ENCODE assay signal across 1 cellular context in the genomic region with DNA sequence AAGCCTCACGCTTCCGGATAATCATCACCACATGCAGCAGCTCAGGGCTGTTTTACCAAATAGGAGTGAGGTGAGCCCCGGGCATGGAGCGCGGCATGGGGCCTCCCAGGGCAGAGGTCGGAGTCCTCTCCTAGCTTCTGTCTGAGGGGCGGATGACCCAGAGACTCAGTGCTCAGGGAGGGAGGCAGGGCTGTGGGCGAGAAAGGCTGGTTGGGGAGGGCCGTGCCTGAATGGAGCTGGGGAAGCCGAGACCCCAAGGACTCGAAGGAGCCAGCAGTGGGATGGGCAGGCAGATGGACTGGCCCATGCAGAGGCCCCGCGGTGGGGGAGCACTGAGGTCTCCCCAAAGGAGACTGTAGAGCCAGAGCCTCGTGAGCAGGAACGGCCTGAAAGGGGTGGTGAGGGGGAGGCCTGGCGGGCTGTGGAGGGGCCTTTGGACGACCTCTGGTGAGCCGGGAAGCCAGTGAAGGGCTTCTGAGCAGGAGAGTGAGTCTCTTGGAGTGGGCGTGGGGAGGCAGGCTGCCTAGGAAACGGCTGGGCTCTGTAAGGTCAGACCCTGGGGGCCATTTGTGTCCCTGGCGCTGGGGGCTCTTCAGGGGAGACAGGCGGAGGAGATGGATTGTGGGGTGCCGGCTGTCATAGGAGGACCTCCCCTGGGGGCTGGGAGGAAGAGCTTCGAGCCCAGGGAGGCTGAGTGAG.
TF ChIP-seq lines count a peak whose summit lies in the region.

No MANE protein-coding gene starts in this region.

TF ChIP-seq in HepG2, 621 proteins besides CTCF, POLR2A, EP300 and RAD21 (continued from another document and continues in another):
- no peak for TF ChIP-seq SRSF1 (optimal IDR thresholded peaks at IDR 0.05; ENCODE audit: low read depth, low read length)
- TF ChIP-seq, protein P1, sequence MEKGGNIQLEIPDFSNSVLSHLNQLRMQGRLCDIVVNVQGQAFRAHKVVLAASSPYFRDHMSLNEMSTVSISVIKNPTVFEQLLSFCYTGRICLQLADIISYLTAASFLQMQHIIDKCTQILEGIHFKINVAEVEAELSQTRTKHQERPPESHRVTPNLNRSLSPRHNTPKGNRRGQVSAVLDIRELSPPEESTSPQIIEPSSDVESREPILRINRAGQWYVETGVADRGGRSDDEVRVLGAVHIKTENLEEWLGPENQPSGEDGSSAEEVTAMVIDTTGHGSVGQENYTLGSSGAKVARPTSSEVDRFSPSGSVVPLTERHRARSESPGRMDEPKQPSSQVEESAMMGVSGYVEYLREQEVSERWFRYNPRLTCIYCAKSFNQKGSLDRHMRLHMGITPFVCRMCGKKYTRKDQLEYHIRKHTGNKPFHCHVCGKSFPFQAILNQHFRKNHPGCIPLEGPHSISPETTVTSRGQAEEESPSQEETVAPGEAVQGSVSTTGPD (CRISPR knock-in tag; IDR thresholded peaks at IDR 0.05): no peak
- TF ChIP-seq FOXO1 (CRISPR knock-in tag; IDR thresholded peaks at IDR 0.05): peak; percentile 30; the same call in 1 of the 2 replicates
- no peak for TF ChIP-seq GATAD1 (CRISPR knock-in tag; IDR thresholded peaks at IDR 0.05)
- TF ChIP-seq, protein P2, sequence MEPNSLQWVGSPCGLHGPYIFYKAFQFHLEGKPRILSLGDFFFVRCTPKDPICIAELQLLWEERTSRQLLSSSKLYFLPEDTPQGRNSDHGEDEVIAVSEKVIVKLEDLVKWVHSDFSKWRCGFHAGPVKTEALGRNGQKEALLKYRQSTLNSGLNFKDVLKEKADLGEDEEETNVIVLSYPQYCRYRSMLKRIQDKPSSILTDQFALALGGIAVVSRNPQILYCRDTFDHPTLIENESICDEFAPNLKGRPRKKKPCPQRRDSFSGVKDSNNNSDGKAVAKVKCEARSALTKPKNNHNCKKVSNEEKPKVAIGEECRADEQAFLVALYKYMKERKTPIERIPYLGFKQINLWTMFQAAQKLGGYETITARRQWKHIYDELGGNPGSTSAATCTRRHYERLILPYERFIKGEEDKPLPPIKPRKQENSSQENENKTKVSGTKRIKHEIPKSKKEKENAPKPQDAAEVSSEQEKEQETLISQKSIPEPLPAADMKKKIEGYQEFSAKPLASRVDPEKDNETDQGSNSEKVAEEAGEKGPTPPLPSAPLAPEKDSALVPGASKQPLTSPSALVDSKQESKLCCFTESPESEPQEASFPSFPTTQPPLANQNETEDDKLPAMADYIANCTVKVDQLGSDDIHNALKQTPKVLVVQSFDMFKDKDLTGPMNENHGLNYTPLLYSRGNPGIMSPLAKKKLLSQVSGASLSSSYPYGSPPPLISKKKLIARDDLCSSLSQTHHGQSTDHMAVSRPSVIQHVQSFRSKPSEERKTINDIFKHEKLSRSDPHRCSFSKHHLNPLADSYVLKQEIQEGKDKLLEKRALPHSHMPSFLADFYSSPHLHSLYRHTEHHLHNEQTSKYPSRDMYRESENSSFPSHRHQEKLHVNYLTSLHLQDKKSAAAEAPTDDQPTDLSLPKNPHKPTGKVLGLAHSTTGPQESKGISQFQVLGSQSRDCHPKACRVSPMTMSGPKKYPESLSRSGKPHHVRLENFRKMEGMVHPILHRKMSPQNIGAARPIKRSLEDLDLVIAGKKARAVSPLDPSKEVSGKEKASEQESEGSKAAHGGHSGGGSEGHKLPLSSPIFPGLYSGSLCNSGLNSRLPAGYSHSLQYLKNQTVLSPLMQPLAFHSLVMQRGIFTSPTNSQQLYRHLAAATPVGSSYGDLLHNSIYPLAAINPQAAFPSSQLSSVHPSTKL (CRISPR knock-in tag; IDR thresholded peaks at IDR 0.05): peak; percentile 44
- TF ChIP-seq, protein P3, sequence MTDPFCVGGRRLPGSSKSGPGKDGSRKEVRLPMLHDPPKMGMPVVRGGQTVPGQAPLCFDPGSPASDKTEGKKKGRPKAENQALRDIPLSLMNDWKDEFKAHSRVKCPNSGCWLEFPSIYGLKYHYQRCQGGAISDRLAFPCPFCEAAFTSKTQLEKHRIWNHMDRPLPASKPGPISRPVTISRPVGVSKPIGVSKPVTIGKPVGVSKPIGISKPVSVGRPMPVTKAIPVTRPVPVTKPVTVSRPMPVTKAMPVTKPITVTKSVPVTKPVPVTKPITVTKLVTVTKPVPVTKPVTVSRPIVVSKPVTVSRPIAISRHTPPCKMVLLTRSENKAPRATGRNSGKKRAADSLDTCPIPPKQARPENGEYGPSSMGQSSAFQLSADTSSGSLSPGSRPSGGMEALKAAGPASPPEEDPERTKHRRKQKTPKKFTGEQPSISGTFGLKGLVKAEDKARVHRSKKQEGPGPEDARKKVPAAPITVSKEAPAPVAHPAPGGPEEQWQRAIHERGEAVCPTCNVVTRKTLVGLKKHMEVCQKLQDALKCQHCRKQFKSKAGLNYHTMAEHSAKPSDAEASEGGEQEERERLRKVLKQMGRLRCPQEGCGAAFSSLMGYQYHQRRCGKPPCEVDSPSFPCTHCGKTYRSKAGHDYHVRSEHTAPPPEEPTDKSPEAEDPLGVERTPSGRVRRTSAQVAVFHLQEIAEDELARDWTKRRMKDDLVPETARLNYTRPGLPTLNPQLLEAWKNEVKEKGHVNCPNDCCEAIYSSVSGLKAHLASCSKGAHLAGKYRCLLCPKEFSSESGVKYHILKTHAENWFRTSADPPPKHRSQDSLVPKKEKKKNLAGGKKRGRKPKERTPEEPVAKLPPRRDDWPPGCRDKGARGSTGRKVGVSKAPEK (CRISPR knock-in tag; IDR thresholded peaks at IDR 0.05; ENCODE audit: borderline replicate concordance): 0 out of 2 replicates have a peak, but pooled peaks have one; percentile 34
- TF ChIP-seq PHF21A (CRISPR knock-in tag; IDR thresholded peaks at IDR 0.05): peak; percentile 51; the same call in 1 of the 2 replicates
- TF ChIP-seq, protein P4, sequence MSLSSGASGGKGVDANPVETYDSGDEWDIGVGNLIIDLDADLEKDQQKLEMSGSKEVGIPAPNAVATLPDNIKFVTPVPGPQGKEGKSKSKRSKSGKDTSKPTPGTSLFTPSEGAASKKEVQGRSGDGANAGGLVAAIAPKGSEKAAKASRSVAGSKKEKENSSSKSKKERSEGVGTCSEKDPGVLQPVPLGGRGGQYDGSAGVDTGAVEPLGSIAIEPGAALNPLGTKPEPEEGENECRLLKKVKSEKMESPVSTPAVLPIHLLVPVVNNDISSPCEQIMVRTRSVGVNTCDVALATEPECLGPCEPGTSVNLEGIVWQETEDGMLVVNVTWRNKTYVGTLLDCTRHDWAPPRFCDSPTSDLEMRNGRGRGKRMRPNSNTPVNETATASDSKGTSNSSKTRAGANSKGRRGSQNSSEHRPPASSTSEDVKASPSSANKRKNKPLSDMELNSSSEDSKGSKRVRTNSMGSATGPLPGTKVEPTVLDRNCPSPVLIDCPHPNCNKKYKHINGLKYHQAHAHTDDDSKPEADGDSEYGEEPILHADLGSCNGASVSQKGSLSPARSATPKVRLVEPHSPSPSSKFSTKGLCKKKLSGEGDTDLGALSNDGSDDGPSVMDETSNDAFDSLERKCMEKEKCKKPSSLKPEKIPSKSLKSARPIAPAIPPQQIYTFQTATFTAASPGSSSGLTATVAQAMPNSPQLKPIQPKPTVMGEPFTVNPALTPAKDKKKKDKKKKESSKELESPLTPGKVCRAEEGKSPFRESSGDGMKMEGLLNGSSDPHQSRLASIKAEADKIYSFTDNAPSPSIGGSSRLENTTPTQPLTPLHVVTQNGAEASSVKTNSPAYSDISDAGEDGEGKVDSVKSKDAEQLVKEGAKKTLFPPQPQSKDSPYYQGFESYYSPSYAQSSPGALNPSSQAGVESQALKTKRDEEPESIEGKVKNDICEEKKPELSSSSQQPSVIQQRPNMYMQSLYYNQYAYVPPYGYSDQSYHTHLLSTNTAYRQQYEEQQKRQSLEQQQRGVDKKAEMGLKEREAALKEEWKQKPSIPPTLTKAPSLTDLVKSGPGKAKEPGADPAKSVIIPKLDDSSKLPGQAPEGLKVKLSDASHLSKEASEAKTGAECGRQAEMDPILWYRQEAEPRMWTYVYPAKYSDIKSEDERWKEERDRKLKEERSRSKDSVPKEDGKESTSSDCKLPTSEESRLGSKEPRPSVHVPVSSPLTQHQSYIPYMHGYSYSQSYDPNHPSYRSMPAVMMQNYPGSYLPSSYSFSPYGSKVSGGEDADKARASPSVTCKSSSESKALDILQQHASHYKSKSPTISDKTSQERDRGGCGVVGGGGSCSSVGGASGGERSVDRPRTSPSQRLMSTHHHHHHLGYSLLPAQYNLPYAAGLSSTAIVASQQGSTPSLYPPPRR (CRISPR knock-in tag; IDR thresholded peaks at IDR 0.05; ENCODE audit: borderline replicate concordance): peak; percentile 39; the same call in 1 of the 2 replicates
- TF ChIP-seq MXI1 (IDR thresholded peaks at IDR 0.05; ENCODE audit: borderline replicate concordance, low read depth, low read length): no peak
- TF ChIP-seq POGZ (CRISPR knock-in tag; IDR thresholded peaks at IDR 0.05): no peak; the same call in 1 of the 2 replicates
- 0 out of 2 replicates have a peak, but pooled peaks have one; percentile 20 for TF ChIP-seq SOX5 (CRISPR knock-in tag; IDR thresholded peaks at IDR 0.05; ENCODE audit: borderline replicate concordance)
- peak; percentile 47; the same call in 1 of the 2 replicates for TF ChIP-seq ELF3 (CRISPR knock-in tag; IDR thresholded peaks at IDR 0.05)
- TF ChIP-seq HNF4G (IDR thresholded peaks at IDR 0.05; ENCODE audit: borderline replicate concordance, low read depth, low read length): peak; percentile 79
- TF ChIP-seq HNF4G (CRISPR knock-in tag; IDR thresholded peaks at IDR 0.05; ENCODE audit: borderline replicate concordance, low read depth): peak; percentile 55; the same call in 1 of the 2 replicates
- TF ChIP-seq ZSCAN21 (CRISPR knock-in tag; IDR thresholded peaks at IDR 0.05; ENCODE audit: borderline replicate concordance): no peak
- peak; percentile 51 for TF ChIP-seq POLR2AphosphoS5 (IDR thresholded peaks at IDR 0.05; ENCODE audit: low read depth, low read length)
- TF ChIP-seq SMAD1 (CRISPR knock-in tag; IDR thresholded peaks at IDR 0.05; ENCODE audit: borderline replicate concordance, low read depth): 0 out of 2 replicates have a peak, but pooled peaks have one; percentile 20
- no peak for TF ChIP-seq FOXK2 (IDR thresholded peaks at IDR 0.05)
- TF ChIP-seq ZNF616 (CRISPR knock-in tag; IDR thresholded peaks at IDR 0.05; ENCODE audit: low read depth): 0 out of 2 replicates have a peak, but pooled peaks have one; percentile 17
- TF ChIP-seq ESRRA (CRISPR knock-in tag; IDR thresholded peaks at IDR 0.05; ENCODE audit: low read depth): no peak
- no peak for TF ChIP-seq ZNF615 (CRISPR knock-in tag; IDR thresholded peaks at IDR 0.05; ENCODE audit: borderline replicate concordance)
- TF ChIP-seq ELF4 (CRISPR knock-in tag; IDR thresholded peaks at IDR 0.05; ENCODE audit: borderline replicate concordance): no peak
- TF ChIP-seq, protein P5, sequence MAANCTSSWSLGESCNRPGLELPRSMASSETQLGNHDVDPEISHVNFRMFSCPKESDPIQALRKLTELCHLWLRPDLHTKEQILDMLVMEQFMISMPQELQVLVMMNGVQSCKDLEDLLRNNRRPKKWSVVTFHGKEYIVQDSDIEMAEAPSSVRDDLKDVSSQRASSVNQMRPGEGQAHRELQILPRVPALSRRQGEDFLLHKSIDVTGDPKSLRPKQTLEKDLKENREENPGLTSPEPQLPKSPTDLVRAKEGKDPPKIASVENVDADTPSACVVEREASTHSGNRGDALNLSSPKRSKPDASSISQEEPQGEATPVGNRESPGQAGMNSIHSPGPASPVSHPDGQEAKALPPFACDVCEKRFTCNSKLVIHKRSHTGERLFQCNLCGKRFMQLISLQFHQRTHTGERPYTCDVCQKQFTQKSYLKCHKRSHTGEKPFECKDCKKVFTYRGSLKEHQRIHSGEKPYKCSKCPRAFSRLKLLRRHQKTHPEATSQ (CRISPR knock-in tag; IDR thresholded peaks at IDR 0.05; ENCODE audit: borderline replicate concordance): peak; percentile 47; the same call in 1 of the 2 replicates
- TF ChIP-seq RAD51 (IDR thresholded peaks at IDR 0.05; ENCODE audit: borderline replicate concordance): no peak
- no peak for TF ChIP-seq MED13 (CRISPR knock-in tag; IDR thresholded peaks at IDR 0.05)
- TF ChIP-seq NR2F2 (IDR thresholded peaks at IDR 0.05; ENCODE audit: borderline replicate concordance, low read depth): no peak
- TF ChIP-seq, protein P6, sequence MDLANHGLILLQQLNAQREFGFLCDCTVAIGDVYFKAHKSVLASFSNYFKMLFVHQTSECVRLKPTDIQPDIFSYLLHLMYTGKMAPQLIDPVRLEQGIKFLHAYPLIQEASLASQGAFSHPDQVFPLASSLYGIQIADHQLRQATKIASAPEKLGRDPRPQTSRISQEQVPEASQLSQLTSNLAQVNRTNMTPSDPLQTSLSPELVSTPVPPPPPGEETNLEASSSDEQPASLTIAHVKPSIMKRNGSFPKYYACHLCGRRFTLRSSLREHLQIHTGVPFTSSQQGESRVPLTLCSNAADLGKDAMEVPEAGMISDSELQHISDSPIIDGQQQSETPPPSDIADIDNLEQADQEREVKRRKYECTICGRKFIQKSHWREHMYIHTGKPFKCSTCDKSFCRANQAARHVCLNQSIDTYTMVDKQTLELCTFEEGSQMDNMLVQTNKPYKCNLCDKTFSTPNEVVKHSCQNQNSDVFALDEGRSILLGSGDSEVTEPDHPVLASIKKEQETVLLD (CRISPR knock-in tag; IDR thresholded peaks at IDR 0.05; ENCODE audit: low read depth): 0 out of 2 replicates have a peak, but pooled peaks have one; percentile 16
- no peak for TF ChIP-seq CEBPG (CRISPR knock-in tag; IDR thresholded peaks at IDR 0.05)
- no peak for TF ChIP-seq LCORL (IDR thresholded peaks at IDR 0.05)
- TF ChIP-seq LCORL (CRISPR knock-in tag; IDR thresholded peaks at IDR 0.05): peak; percentile 76; the same call in 1 of the 2 replicates
- TF ChIP-seq, protein P7, sequence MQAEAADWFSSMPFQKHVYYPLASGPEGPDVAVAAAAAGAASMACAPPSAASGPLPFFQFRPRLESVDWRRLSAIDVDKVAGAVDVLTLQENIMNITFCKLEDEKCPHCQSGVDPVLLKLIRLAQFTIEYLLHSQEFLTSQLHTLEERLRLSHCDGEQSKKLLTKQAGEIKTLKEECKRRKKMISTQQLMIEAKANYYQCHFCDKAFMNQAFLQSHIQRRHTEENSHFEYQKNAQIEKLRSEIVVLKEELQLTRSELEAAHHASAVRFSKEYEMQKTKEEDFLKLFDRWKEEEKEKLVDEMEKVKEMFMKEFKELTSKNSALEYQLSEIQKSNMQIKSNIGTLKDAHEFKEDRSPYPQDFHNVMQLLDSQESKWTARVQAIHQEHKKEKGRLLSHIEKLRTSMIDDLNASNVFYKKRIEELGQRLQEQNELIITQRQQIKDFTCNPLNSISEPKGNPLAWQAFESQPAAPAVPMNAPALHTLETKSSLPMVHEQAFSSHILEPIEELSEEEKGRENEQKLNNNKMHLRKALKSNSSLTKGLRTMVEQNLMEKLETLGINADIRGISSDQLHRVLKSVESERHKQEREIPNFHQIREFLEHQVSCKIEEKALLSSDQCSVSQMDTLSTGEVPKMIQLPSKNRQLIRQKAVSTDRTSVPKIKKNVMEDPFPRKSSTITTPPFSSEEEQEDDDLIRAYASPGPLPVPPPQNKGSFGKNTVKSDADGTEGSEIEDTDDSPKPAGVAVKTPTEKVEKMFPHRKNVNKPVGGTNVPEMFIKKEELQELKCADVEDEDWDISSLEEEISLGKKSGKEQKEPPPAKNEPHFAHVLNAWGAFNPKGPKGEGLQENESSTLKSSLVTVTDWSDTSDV (CRISPR knock-in tag; IDR thresholded peaks at IDR 0.05): no peak
- no peak for TF ChIP-seq MEF2D (CRISPR knock-in tag; IDR thresholded peaks at IDR 0.05)
- TF ChIP-seq, protein P8, sequence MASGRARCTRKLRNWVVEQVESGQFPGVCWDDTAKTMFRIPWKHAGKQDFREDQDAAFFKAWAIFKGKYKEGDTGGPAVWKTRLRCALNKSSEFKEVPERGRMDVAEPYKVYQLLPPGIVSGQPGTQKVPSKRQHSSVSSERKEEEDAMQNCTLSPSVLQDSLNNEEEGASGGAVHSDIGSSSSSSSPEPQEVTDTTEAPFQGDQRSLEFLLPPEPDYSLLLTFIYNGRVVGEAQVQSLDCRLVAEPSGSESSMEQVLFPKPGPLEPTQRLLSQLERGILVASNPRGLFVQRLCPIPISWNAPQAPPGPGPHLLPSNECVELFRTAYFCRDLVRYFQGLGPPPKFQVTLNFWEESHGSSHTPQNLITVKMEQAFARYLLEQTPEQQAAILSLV (CRISPR knock-in tag; IDR thresholded peaks at IDR 0.05; ENCODE audit: borderline replicate concordance): peak; percentile 54; the same call in 1 of the 2 replicates
- TF ChIP-seq RARA (CRISPR knock-in tag; IDR thresholded peaks at IDR 0.05): peak; percentile 51; the same call in 1 of the 2 replicates
